In the genomic region with DNA sequence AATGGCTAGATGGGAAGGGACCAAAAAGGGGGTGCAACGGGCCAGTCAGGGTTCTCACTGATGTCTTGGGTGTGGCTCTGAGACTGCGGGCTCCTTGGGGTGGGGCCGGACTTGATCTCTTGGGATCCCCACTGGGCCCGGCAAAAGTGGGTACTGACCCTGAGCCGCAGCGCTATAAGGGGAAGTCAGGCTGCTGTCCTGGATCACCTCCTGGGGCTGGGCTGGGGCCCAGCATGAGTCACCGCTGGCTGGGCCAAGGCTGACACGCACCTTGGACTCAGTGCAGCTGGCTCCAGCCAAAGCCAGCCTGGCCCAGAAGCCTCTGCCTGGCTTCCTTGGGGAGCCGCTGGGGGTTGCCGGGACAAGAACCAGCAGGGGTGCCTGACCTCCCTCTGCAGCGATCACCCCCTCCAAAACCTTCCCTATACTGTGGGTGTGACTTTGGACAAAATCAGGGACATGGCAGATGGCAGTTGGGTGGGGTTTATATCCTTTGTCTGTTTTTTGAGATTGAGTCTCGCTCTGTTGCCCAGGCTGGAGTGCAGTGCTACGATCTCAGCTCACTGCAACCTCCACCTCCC, we compare ENCODE assay signal across 1 cellular context.
TF ChIP-seq lines count a peak whose summit lies in the region.

No MANE protein-coding gene starts in this region.

TF ChIP-seq in HepG2, 621 proteins besides CTCF, POLR2A, EP300 and RAD21 (continued from another document and continues in another):
- TF ChIP-seq, protein P1, sequence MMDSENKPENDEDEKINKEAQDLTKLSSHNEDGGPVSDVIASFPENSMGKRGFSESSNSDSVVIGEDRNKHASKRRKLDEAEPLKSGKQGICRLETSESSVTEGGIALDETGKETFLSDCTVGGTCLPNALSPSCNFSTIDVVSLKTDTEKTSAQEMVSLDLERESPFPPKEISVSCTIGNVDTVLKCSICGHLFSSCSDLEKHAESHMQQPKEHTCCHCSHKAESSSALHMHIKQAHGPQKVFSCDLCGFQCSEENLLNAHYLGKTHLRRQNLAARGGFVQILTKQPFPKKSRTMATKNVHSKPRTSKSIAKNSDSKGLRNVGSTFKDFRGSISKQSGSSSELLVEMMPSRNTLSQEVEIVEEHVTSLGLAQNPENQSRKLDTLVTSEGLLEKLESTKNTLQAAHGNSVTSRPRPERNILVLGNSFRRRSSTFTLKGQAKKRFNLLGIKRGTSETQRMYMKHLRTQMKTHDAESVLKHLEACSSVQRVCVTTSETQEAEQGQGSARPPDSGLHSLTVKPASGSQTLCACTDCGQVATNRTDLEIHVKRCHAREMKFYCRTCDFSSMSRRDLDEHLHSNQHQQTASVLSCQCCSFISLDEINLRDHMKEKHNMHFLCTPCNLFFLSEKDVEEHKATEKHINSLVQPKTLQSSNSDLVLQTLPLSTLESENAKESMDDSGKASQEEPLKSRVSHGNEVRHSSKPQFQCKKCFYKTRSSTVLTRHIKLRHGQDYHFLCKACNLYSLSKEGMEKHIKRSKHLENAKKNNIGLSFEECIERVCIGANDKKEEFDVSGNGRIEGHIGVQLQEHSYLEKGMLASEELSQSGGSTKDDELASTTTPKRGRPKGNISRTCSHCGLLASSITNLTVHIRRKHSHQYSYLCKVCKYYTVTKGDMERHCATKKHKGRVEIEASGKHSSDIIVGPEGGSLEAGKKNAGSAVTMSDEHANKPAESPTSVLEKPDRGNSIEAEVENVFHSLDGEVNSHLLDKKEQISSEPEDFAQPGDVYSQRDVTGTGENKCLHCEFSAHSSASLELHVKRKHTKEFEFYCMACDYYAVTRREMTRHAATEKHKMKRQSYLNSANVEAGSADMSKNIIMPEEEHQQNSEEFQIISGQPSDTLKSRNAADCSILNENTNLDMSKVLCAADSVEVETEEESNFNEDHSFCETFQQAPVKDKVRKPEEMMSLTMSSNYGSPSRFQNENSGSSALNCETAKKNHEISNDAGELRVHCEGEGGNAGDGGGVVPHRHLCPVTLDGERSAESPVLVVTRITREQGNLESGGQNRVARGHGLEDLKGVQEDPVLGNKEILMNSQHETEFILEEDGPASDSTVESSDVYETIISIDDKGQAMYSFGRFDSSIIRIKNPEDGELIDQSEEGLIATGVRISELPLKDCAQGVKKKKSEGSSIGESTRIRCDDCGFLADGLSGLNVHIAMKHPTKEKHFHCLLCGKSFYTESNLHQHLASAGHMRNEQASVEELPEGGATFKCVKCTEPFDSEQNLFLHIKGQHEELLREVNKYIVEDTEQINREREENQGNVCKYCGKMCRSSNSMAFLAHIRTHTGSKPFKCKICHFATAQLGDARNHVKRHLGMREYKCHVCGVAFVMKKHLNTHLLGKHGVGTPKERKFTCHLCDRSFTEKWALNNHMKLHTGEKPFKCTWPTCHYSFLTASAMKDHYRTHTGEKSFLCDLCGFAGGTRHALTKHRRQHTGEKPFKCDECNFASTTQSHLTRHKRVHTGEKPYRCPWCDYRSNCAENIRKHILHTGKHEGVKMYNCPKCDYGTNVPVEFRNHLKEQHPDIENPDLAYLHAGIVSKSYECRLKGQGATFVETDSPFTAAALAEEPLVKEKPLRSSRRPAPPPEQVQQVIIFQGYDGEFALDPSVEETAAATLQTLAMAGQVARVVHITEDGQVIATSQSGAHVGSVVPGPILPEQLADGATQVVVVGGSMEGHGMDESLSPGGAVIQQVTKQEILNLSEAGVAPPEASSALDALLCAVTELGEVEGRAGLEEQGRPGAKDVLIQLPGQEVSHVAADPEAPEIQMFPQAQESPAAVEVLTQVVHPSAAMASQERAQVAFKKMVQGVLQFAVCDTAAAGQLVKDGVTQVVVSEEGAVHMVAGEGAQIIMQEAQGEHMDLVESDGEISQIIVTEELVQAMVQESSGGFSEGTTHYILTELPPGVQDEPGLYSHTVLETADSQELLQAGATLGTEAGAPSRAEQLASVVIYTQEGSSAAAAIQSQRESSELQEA (CRISPR knock-in tag; IDR thresholded peaks at IDR 0.05; ENCODE audit: not compliant biosample characterization): peak; percentile 52
- peak; percentile 99 for TF ChIP-seq ATF3 (CRISPR knock-in tag; IDR thresholded peaks at IDR 0.05)
- no peak for TF ChIP-seq RNF2 (conservative IDR thresholded peaks at IDR 0.05; ENCODE audit: low read depth)
- no peak for TF ChIP-seq E2F2 (CRISPR knock-in tag; IDR thresholded peaks at IDR 0.05; ENCODE audit: borderline replicate concordance)
- TF ChIP-seq ZKSCAN1 (IDR thresholded peaks at IDR 0.05; ENCODE audit: low read length): peak; percentile 21; the same call in 1 of the 2 replicates
- TF ChIP-seq, protein P2, sequence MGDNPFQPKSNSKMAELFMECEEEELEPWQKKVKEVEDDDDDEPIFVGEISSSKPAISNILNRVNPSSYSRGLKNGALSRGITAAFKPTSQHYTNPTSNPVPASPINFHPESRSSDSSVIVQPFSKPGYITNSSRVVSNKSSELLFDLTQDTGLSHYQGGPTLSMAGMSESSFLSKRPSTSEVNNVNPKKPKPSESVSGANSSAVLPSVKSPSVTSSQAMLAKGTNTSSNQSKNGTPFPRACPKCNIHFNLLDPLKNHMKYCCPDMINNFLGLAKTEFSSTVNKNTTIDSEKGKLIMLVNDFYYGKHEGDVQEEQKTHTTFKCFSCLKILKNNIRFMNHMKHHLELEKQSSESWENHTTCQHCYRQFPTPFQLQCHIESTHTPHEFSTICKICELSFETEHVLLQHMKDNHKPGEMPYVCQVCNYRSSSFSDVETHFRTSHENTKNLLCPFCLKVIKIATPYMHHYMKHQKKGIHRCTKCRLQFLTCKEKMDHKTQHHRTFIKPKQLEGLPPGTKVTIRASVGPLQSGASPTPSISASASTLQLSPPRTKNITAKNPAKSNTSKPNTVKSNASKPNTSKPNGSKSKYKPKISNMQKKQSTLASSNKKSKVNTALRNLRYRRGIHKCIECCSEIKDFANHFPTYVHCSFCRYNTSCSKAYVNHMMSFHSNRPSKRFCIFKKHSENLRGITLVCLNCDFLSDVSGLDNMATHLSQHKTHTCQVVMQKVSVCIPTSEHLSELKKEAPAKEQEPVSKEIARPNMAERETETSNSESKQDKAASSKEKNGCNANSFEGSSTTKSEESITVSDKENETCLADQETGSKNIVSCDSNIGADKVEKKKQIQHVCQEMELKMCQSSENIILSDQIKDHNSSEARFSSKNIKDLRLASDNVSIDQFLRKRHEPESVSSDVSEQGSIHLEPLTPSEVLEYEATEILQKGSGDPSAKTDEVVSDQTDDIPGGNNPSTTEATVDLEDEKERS (CRISPR knock-in tag; IDR thresholded peaks at IDR 0.05): 0 out of 2 replicates have a peak, but pooled peaks have one; percentile 42
- no peak for TF ChIP-seq ZNF12 (CRISPR knock-in tag; IDR thresholded peaks at IDR 0.05)
- TF ChIP-seq GATAD1 (CRISPR knock-in tag; IDR thresholded peaks at IDR 0.05): no peak; the same call in 1 of the 2 replicates
- TF ChIP-seq, protein P3, sequence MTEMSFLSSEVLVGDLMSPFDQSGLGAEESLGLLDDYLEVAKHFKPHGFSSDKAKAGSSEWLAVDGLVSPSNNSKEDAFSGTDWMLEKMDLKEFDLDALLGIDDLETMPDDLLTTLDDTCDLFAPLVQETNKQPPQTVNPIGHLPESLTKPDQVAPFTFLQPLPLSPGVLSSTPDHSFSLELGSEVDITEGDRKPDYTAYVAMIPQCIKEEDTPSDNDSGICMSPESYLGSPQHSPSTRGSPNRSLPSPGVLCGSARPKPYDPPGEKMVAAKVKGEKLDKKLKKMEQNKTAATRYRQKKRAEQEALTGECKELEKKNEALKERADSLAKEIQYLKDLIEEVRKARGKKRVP (CRISPR knock-in tag; IDR thresholded peaks at IDR 0.05): no peak
- TF ChIP-seq DNMT1 (CRISPR knock-in tag; IDR thresholded peaks at IDR 0.05): no peak
- no peak for TF ChIP-seq ZNF660 (CRISPR knock-in tag; IDR thresholded peaks at IDR 0.05; ENCODE audit: borderline replicate concordance, low read depth)
- peak; percentile 46 for TF ChIP-seq RXRA (CRISPR knock-in tag; IDR thresholded peaks at IDR 0.05)
- TF ChIP-seq ZKSCAN5 (CRISPR knock-in tag; IDR thresholded peaks at IDR 0.05): peak; percentile 54; the same call in 1 of the 2 replicates
- no peak for TF ChIP-seq SRF (IDR thresholded peaks at IDR 0.05; ENCODE audit: low read depth, low read length)
- peak; percentile 85 for TF ChIP-seq RBFOX2 (IDR thresholded peaks at IDR 0.05; ENCODE audit: low read depth, low read length)
- TF ChIP-seq ZMYM3 (CRISPR knock-in tag; IDR thresholded peaks at IDR 0.05): no peak
- peak; percentile 69 for TF ChIP-seq HOXA3 (CRISPR knock-in tag; IDR thresholded peaks at IDR 0.05)
- TF ChIP-seq LRRFIP1 (CRISPR knock-in tag; conservative IDR thresholded peaks at IDR 0.05): no peak
- TF ChIP-seq KDM6A (CRISPR knock-in tag; IDR thresholded peaks at IDR 0.05; ENCODE audit: low read depth): peak; percentile 56
- TF ChIP-seq IKZF4 (CRISPR knock-in tag; IDR thresholded peaks at IDR 0.05; ENCODE audit: borderline replicate concordance, low read depth, not compliant biosample characterization): no peak
- no peak for TF ChIP-seq TFDP1 (CRISPR knock-in tag; IDR thresholded peaks at IDR 0.05; ENCODE audit: borderline replicate concordance)
- peak; percentile 76; the same call in 1 of the 2 replicates for TF ChIP-seq WIZ (CRISPR knock-in tag; IDR thresholded peaks at IDR 0.05)
- TF ChIP-seq MAFF (IDR thresholded peaks at IDR 0.05; ENCODE audit: low read depth, low read length): no peak
- TF ChIP-seq BRCA1 (CRISPR knock-in tag; IDR thresholded peaks at IDR 0.05): no peak
- TF ChIP-seq ZNF160 (CRISPR knock-in tag; IDR thresholded peaks at IDR 0.05): no peak
- no peak for TF ChIP-seq SNRNP70 (IDR thresholded peaks at IDR 0.05; ENCODE audit: low read depth, low read length)
- peak; percentile 68 for TF ChIP-seq SALL1 (CRISPR knock-in tag; IDR thresholded peaks at IDR 0.05)
- peak; percentile 91 for TF ChIP-seq PAXIP1 (CRISPR knock-in tag; conservative IDR thresholded peaks at IDR 0.05)
- no peak; the same call in 1 of the 2 replicates for TF ChIP-seq HDAC2 (CRISPR knock-in tag; IDR thresholded peaks at IDR 0.05)
- TF ChIP-seq ZUFSP (CRISPR knock-in tag; IDR thresholded peaks at IDR 0.05; ENCODE audit: borderline replicate concordance): no peak
